ENCODE assay signal across 1 cellular context in genomic region chr3:158104346-158105020, GRCh38.
TF ChIP-seq lines count a peak whose summit lies in the region.

No MANE protein-coding gene starts in this region.

TF ChIP-seq in H1, 55 proteins besides CTCF, POLR2A, EP300 and RAD21 (continued from another document):
- TF ChIP-seq RNF2 (IDR thresholded peaks at IDR 0.05; ENCODE audit: borderline replicate concordance, low read depth, low read length, missing control alignments, poor library complexity, severe bottlenecking), result no peak
